15 cellular contexts compared by ENCODE assay signal in genomic region chr1:111290640-111291039, GRCh38. TPM values are rescaled to one million over a fixed set of nuclear protein-coding genes. Genes with fewer than 3 reads are reported as not detected.
DNase-seq lines count a peak whose midpoint lies in the region; ATAC-seq and TF ChIP-seq lines count a peak whose summit lies in the region.
"Had no signal": no experiment of that assay in that cellular context is flagged by ENCODE, and none has a peak within 500 bp of the region (broad histone marks: within the 10 kb centered on the region; RNA-seq: fewer than 3 reads in every experiment).

CHIA (plus strand) TSS chr1:111290851; CDS start chr1:111310468, 19,617 bp downstream.

- no peak within 1 kb of the TSS for H3K27ac ChIP-seq in lower lobe of right lung
- H3K27ac ChIP-seq: 22Rv1, PC-9 had no signal

- no peak within 1 kb of the TSS for H3K4me3 ChIP-seq in lower lobe of right lung
- H3K4me3 ChIP-seq: PC-9 had no signal

- intact Hi-C loops in lower lobe of right lung (cut with DNase I), result no loop called here

- H3K36me3 ChIP-seq in lower lobe of right lung, result no peaks in the 10 kb centered on the region

- no peak for TF ChIP-seq CTCF in lower lobe of right lung (IDR thresholded peaks at IDR 0.05)

- DNase-seq in NCI-H1417 (lab: John Stamatoyannopoulos, UW) (peak; percentile 47 to 90 (median 81)), NCI-H1417 treated with DMSO at 0.1 percent for 48 hours (lab: John Stamatoyannopoulos, UW) (no peak), NCI-H2029 treated with DMSO at 0.1 percent for 48 hours (lab: John Stamatoyannopoulos, UW) (peak; percentile 66), RPMI7951 (ENCODE audit: low read depth) (peak; percentile 18), lower lobe of right lung (peak; percentile 59), AML-193 (lab: John Stamatoyannopoulos, UW) (no peak), dedifferentiated amniotic fluid mesenchymal stem cell (ENCODE audit: extremely low spot score) (no peak)
- DNase-seq: activated CD4-positive, alpha-beta T cell treated with anti-CD3 and anti-CD28 coated beads, Interleukin-2, amount 50 U/mL, for 1 hour; CD4-positive, alpha-beta T cell; HCEC 1CT; PC-9 had no signal

- H3K9me3 ChIP-seq in lower lobe of right lung, result no peaks in the 10 kb centered on the region

- ATAC-seq in lower lobe of right lung (peak; percentile 66 to 72), GM21381 (IDR thresholded peaks at IDR 0.05; ENCODE audit: unreplicated experiment) (no peak)

- H3K4me1 ChIP-seq in lower lobe of right lung, result no peaks in the 10 kb centered on the region

- no peaks in the 10 kb centered on the region for H3K27me3 ChIP-seq in lower lobe of right lung (ENCODE audit: low read depth)

RNA-seq across cellular contexts. Expression of gene CHIA, which starts in this region (rescaled TPM):
- total RNA-seq in RPMI7951 (2014; rRNA removed; shearing (Covaris generic)), result not detected in 2 replicates
- 10.9 TPM for total RNA-seq in lower lobe of right lung
- total RNA-seq: activated T-helper 1 cell treated with anti-CD3 and anti-CD28 coated beads, Interleukin-12 subunit alpha, Interleukin-12 subunit beta, Interleukin-2, Interleukin-4 antibody, amounts not matched to agents 30 ng/mL and 10 ng/mL and 1 ng/mL, durations not matched to agents 14 hours and 24 hours and 36 hours; CD4-positive, alpha-beta T cell; PC-9; T-helper 2 cell treated with Interferon-gamma antibody and Interleukin-4, amounts not matched to agents 100 ng/mL and 5 ng/mL, for 36 hours had no signal

Comparison
In these comparisons a context has a peak if more than half of its experiments do, and no peak if none do; other contexts are left out.
1. RNA of gene CHIA (total RNA-seq): 10.9 TPM in lower lobe of right lung (single experiment); not detected in RPMI7951; every median in the first group is over 10 times any median in the second.
2. DNase-seq: peak in NCI-H1417 (3 of 3), NCI-H2029 treated with DMSO at 0.1 percent for 48 hours (single experiment) and lower lobe of right lung (single experiment); none in NCI-H1417 treated with DMSO at 0.1 percent for 48 hours (single experiment), AML-193 (0 of 2) and dedifferentiated amniotic fluid mesenchymal stem cell (single experiment).
3. Peak in DNase-seq in RPMI7951; RNA of the gene not detected or under 1 TPM.